Comparison of ENCODE assay signal across 11 cellular contexts in genomic region chr7:28207486-28208158, GRCh38. TPM values are rescaled to one million over a fixed set of nuclear protein-coding genes. Genes with fewer than 3 reads are reported as not detected.
DNase-seq lines count a peak whose midpoint lies in the region; ATAC-seq and TF ChIP-seq lines count a peak whose summit lies in the region.
"Had no signal": no experiment of that assay in that cellular context is flagged by ENCODE, and none has a peak within 500 bp of the region (broad histone marks: within the 10 kb centered on the region; RNA-seq: fewer than 3 reads in every experiment).

No MANE protein-coding gene starts in this region.

- peak; percentile 68 for ATAC-seq in GM21576 (IDR thresholded peaks at IDR 0.05; ENCODE audit: unreplicated experiment)

- H3K27ac ChIP-seq in OCI-LY3 (ENCODE audit: low read length), result no peak overlapping the region
- H3K27ac ChIP-seq: tibial artery had no signal

- H3K4me1 ChIP-seq in OCI-LY3 (ENCODE audit: low read length), result peaks cover 15% of the 10 kb centered on the region
- H3K4me1 ChIP-seq: tibial artery had no signal

- DNase-seq in Daoy (ENCODE audit: low read depth) (peak; percentile 79), epithelial cell of esophagus (ENCODE audit: low read depth) (peak; percentile 51), NCI-H748 (lab: John Stamatoyannopoulos, UW; ENCODE audit: unreplicated experiment) (no peak), NCI-H524 (lab: John Stamatoyannopoulos, UW) (no peak), OCI-M1 (lab: John Stamatoyannopoulos, UW) (no peak), mucosa of gallbladder (ENCODE audit: low spot score) (no peak)
- DNase-seq: CD4-positive, alpha-beta T cell; NCI-H2171 treated with DMSO at 0.1 percent for 48 hours; tibial artery had no signal

- H3K27me3 ChIP-seq in OCI-LY3 (ENCODE audit: low read depth, low read length), result peaks cover 16% of the 10 kb centered on the region
- H3K27me3 ChIP-seq: tibial artery had no signal

- H4K20me1 ChIP-seq in OCI-LY3 (ENCODE audit: insufficient read depth, low read length), result no peaks in the 10 kb centered on the region

- H3K4me2 ChIP-seq in OCI-LY3 (ENCODE audit: low read length), result peak overlapping the region; percentile 39

- no peaks in the 10 kb centered on the region for H3K79me2 ChIP-seq in OCI-LY3 (ENCODE audit: low read length)

- H3K9me3 ChIP-seq in OCI-LY3 (ENCODE audit: insufficient read depth, low read length), result no peaks in the 10 kb centered on the region
- H3K9me3 ChIP-seq: tibial artery had no signal

- TF ChIP-seq CTCF in OCI-LY3 (IDR thresholded peaks at IDR 0.05; ENCODE audit: low read depth, low read length) (no peak), epithelial cell of esophagus (IDR thresholded peaks at IDR 0.05; ENCODE audit: insufficient read depth, low read depth, low read length, missing control alignments) (no peak)

- no peak overlapping the region for H3K9ac ChIP-seq in OCI-LY3 (ENCODE audit: low read length)

- H3K4me3 ChIP-seq in OCI-LY3 (ENCODE audit: low read length) (peak overlapping the region; percentile 8; the same call in 1 of the 2 replicates), epithelial cell of esophagus (ENCODE audit: low read length) (no peak overlapping the region)
- H3K4me3 ChIP-seq: tibial artery had no signal

- no peak overlapping the region for H2AFZ ChIP-seq in OCI-LY3 (ENCODE audit: low read depth, low read length)

- H3K36me3 ChIP-seq in OCI-LY3 (replicated peaks; ENCODE audit: low read depth, low read length), result no peaks in the 10 kb centered on the region
- H3K36me3 ChIP-seq: tibial artery had no signal

RNA-seq across cellular contexts. Expression of gene JAZF1, which starts 27.0 kb away (rescaled TPM):
- total RNA-seq in Daoy (2014; rRNA removed; shearing (Covaris generic)), result 6.1 and 6.9 TPM in 2 replicates
- 28.1 TPM for total RNA-seq in mucosa of gallbladder

Comparison
In these comparisons a context has a peak if more than half of its experiments do, and no peak if none do; other contexts are left out.
1. DNase-seq: peak in Daoy (single experiment) and epithelial cell of esophagus (single experiment); none in NCI-H748 (single experiment), NCI-H524 (0 of 2), OCI-M1 (single experiment) and mucosa of gallbladder (single experiment).